ENCODE assay signal across 1 cellular context in the genomic region with DNA sequence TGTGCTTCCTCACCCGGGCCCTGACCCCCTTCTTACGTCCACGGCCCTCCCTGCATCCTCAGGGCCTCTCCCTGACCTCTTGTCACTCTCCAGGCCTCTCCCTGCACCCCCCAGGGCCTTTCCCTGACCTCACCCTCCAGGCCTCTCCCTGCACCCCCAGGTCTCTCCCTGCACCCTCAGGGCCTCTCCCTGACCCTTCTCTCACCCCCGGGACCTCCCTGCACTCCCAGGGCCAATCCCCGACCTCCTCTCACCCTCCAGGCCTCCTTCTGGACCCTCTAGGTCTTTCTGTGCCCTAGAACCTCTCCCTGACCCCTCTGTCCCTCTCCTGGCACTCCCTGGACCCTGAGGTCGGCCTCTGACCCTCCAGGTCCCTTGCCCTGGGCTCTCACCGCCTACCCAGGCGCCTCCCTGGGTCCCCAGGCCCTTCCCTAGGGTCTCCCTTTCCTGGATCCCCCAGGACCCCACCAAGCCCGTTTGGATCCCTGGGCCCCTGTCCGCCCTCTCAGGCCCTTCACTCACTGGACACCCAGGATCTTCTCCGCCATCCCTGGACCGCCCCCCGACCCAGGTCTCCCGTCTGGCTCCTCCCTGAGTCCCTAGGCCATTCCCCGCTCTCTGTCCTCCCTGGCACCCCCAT.
A peak's percentile ranks its signal among the peaks of the same experiment; 100 is the strongest.
TF ChIP-seq lines count a peak whose summit lies in the region.

No MANE protein-coding gene starts in this region.

TF ChIP-seq in HEK293, 187 proteins besides CTCF, POLR2A, EP300 and RAD21 (continued from another document and continues in another):
- TF ChIP-seq, protein P1, sequence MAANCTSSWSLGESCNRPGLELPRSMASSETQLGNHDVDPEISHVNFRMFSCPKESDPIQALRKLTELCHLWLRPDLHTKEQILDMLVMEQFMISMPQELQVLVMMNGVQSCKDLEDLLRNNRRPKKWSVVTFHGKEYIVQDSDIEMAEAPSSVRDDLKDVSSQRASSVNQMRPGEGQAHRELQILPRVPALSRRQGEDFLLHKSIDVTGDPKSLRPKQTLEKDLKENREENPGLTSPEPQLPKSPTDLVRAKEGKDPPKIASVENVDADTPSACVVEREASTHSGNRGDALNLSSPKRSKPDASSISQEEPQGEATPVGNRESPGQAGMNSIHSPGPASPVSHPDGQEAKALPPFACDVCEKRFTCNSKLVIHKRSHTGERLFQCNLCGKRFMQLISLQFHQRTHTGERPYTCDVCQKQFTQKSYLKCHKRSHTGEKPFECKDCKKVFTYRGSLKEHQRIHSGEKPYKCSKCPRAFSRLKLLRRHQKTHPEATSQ (tag by site-specific recombination; IDR thresholded peaks at IDR 0.05), result no peak
- TF ChIP-seq ZNF112 (tag by site-specific recombination; IDR thresholded peaks at IDR 0.05), result no peak
- TF ChIP-seq GFI1B (tag by site-specific recombination; IDR thresholded peaks at IDR 0.05), result no peak
- TF ChIP-seq, protein P2, sequence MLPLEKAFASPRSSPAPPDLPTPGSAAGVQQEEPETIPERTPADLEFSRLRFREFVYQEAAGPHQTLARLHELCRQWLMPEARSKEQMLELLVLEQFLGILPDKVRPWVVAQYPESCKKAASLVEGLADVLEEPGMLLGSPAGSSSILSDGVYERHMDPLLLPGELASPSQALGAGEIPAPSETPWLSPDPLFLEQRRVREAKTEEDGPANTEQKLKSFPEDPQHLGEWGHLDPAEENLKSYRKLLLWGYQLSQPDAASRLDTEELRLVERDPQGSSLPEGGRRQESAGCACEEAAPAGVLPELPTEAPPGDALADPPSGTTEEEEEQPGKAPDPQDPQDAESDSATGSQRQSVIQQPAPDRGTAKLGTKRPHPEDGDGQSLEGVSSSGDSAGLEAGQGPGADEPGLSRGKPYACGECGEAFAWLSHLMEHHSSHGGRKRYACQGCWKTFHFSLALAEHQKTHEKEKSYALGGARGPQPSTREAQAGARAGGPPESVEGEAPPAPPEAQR (tag by site-specific recombination; IDR thresholded peaks at IDR 0.05), result 0 out of 2 replicates have a peak, but pooled peaks have one; percentile 9
- TF ChIP-seq ZNF394 (tag by site-specific recombination; IDR thresholded peaks at IDR 0.05; ENCODE audit: borderline replicate concordance), result no peak
- TF ChIP-seq, protein P3, sequence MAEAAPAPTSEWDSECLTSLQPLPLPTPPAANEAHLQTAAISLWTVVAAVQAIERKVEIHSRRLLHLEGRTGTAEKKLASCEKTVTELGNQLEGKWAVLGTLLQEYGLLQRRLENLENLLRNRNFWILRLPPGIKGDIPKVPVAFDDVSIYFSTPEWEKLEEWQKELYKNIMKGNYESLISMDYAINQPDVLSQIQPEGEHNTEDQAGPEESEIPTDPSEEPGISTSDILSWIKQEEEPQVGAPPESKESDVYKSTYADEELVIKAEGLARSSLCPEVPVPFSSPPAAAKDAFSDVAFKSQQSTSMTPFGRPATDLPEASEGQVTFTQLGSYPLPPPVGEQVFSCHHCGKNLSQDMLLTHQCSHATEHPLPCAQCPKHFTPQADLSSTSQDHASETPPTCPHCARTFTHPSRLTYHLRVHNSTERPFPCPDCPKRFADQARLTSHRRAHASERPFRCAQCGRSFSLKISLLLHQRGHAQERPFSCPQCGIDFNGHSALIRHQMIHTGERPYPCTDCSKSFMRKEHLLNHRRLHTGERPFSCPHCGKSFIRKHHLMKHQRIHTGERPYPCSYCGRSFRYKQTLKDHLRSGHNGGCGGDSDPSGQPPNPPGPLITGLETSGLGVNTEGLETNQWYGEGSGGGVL (tag by site-specific recombination; IDR thresholded peaks at IDR 0.05), result peak; percentile 41
- 0 out of 2 replicates have a peak, but pooled peaks have one; percentile 63 for TF ChIP-seq SALL2 (tag by site-specific recombination; IDR thresholded peaks at IDR 0.05; ENCODE audit: borderline replicate concordance)
- no peak for TF ChIP-seq GLI2 (tag by site-specific recombination; IDR thresholded peaks at IDR 0.05; ENCODE audit: borderline replicate concordance, low read depth)
- 0 out of 2 replicates have a peak, but pooled peaks have one; percentile 39 for TF ChIP-seq ZNF501 (tag by site-specific recombination; IDR thresholded peaks at IDR 0.05)
- no peak for TF ChIP-seq ZNF521 (tag by site-specific recombination; IDR thresholded peaks at IDR 0.05)
- TF ChIP-seq HOXA7 (CRISPR knock-in tag; IDR thresholded peaks at IDR 0.05; ENCODE audit: borderline replicate concordance), result no peak
- no peak for TF ChIP-seq ZNF426 (tag by site-specific recombination; IDR thresholded peaks at IDR 0.05)
- TF ChIP-seq ZNF335 (tag by site-specific recombination; conservative IDR thresholded peaks at IDR 0.05), result peak; percentile 2; the same call in 1 of the 2 replicates
- TF ChIP-seq ZNF133 (tag by site-specific recombination; IDR thresholded peaks at IDR 0.05), result no peak
- no peak for TF ChIP-seq ZNF585B (tag by site-specific recombination; IDR thresholded peaks at IDR 0.05)
- no peak for TF ChIP-seq ZNF23 (tag by site-specific recombination; IDR thresholded peaks at IDR 0.05; ENCODE audit: borderline replicate concordance)
- TF ChIP-seq ZNF792 (tag by site-specific recombination; IDR thresholded peaks at IDR 0.05), result no peak
- TF ChIP-seq ZNF658 (tag by site-specific recombination; IDR thresholded peaks at IDR 0.05), result no peak
- TF ChIP-seq ZBTB20 (tag by site-specific recombination; IDR thresholded peaks at IDR 0.05), result 0 out of 2 replicates have a peak, but pooled peaks have one; percentile 15
- TF ChIP-seq, protein P4, sequence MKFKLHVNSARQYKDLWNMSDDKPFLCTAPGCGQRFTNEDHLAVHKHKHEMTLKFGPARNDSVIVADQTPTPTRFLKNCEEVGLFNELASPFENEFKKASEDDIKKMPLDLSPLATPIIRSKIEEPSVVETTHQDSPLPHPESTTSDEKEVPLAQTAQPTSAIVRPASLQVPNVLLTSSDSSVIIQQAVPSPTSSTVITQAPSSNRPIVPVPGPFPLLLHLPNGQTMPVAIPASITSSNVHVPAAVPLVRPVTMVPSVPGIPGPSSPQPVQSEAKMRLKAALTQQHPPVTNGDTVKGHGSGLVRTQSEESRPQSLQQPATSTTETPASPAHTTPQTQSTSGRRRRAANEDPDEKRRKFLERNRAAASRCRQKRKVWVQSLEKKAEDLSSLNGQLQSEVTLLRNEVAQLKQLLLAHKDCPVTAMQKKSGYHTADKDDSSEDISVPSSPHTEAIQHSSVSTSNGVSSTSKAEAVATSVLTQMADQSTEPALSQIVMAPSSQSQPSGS (tag by site-specific recombination; IDR thresholded peaks at IDR 0.05; ENCODE audit: low read depth), result no peak
- TF ChIP-seq, protein P5, sequence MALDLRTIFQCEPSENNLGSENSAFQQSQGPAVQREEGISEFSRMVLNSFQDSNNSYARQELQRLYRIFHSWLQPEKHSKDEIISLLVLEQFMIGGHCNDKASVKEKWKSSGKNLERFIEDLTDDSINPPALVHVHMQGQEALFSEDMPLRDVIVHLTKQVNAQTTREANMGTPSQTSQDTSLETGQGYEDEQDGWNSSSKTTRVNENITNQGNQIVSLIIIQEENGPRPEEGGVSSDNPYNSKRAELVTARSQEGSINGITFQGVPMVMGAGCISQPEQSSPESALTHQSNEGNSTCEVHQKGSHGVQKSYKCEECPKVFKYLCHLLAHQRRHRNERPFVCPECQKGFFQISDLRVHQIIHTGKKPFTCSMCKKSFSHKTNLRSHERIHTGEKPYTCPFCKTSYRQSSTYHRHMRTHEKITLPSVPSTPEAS (tag by site-specific recombination; IDR thresholded peaks at IDR 0.05), result no peak
- TF ChIP-seq ZBTB8A (tag by site-specific recombination; IDR thresholded peaks at IDR 0.05), result no peak
- TF ChIP-seq ZBTB48 (tag by site-specific recombination; IDR thresholded peaks at IDR 0.05), result peak; percentile 88
- no peak for TF ChIP-seq ZNF549 (tag by site-specific recombination; IDR thresholded peaks at IDR 0.05)
- no peak for TF ChIP-seq ZNF664 (tag by site-specific recombination; IDR thresholded peaks at IDR 0.05)
- no peak for TF ChIP-seq ZNF473 (tag by site-specific recombination; IDR thresholded peaks at IDR 0.05)
- no peak for TF ChIP-seq ZNF138 (tag by site-specific recombination; IDR thresholded peaks at IDR 0.05; ENCODE audit: borderline replicate concordance)
- TF ChIP-seq ZNF654 (tag by site-specific recombination; IDR thresholded peaks at IDR 0.05; ENCODE audit: low read depth), result no peak
- no peak for TF ChIP-seq ZNF248 (tag by site-specific recombination; IDR thresholded peaks at IDR 0.05)
- TF ChIP-seq, protein P6, sequence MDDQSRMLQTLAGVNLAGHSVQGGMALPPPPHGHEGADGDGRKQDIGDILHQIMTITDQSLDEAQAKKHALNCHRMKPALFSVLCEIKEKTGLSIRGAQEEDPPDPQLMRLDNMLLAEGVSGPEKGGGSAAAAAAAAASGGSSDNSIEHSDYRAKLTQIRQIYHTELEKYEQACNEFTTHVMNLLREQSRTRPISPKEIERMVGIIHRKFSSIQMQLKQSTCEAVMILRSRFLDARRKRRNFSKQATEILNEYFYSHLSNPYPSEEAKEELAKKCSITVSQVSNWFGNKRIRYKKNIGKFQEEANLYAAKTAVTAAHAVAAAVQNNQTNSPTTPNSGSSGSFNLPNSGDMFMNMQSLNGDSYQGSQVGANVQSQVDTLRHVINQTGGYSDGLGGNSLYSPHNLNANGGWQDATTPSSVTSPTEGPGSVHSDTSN (CRISPR knock-in tag; IDR thresholded peaks at IDR 0.05), result no peak
- TF ChIP-seq ZNF324 (tag by site-specific recombination; IDR thresholded peaks at IDR 0.05), result no peak
- TF ChIP-seq ZNF16 (tag by site-specific recombination; IDR thresholded peaks at IDR 0.05; ENCODE audit: low read depth), result peak; percentile 15; the same call in 1 of the 2 replicates
- TF ChIP-seq ZNF747 (tag by site-specific recombination; IDR thresholded peaks at IDR 0.05), result no peak
- 0 out of 2 replicates have a peak, but pooled peaks have one; percentile 9 for TF ChIP-seq ZFP37 (tag by site-specific recombination; IDR thresholded peaks at IDR 0.05)
- no peak for TF ChIP-seq ZBTB1 (tag by site-specific recombination; IDR thresholded peaks at IDR 0.05)
- TF ChIP-seq FEZF1 (tag by site-specific recombination; IDR thresholded peaks at IDR 0.05), result no peak
- TF ChIP-seq ZNF623 (tag by site-specific recombination; IDR thresholded peaks at IDR 0.05), result no peak
- no peak for TF ChIP-seq GLIS1 (tag by site-specific recombination; IDR thresholded peaks at IDR 0.05)
- TF ChIP-seq, protein P7, sequence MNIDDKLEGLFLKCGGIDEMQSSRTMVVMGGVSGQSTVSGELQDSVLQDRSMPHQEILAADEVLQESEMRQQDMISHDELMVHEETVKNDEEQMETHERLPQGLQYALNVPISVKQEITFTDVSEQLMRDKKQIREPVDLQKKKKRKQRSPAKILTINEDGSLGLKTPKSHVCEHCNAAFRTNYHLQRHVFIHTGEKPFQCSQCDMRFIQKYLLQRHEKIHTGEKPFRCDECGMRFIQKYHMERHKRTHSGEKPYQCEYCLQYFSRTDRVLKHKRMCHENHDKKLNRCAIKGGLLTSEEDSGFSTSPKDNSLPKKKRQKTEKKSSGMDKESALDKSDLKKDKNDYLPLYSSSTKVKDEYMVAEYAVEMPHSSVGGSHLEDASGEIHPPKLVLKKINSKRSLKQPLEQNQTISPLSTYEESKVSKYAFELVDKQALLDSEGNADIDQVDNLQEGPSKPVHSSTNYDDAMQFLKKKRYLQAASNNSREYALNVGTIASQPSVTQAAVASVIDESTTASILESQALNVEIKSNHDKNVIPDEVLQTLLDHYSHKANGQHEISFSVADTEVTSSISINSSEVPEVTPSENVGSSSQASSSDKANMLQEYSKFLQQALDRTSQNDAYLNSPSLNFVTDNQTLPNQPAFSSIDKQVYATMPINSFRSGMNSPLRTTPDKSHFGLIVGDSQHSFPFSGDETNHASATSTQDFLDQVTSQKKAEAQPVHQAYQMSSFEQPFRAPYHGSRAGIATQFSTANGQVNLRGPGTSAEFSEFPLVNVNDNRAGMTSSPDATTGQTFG (tag by site-specific recombination; IDR thresholded peaks at IDR 0.05; ENCODE audit: borderline replicate concordance), result 0 out of 2 replicates have a peak, but pooled peaks have one; percentile 47
- TF ChIP-seq ZNF626 (tag by site-specific recombination; IDR thresholded peaks at IDR 0.05), result no peak
- no peak for TF ChIP-seq EGR2 (tag by site-specific recombination; IDR thresholded peaks at IDR 0.05; ENCODE audit: low read depth)
- no peak for TF ChIP-seq ZNF169 (tag by site-specific recombination; IDR thresholded peaks at IDR 0.05)
- TF ChIP-seq ZNF830 (tag by site-specific recombination; IDR thresholded peaks at IDR 0.05; ENCODE audit: low read depth), result no peak
- TF ChIP-seq ZNF621 (tag by site-specific recombination; IDR thresholded peaks at IDR 0.05), result no peak
- no peak for TF ChIP-seq ZNF571 (tag by site-specific recombination; IDR thresholded peaks at IDR 0.05)
- TF ChIP-seq ZNF366 (tag by site-specific recombination; conservative IDR thresholded peaks at IDR 0.05), result no peak
- TF ChIP-seq ZNF776 (tag by site-specific recombination; IDR thresholded peaks at IDR 0.05; ENCODE audit: borderline replicate concordance), result no peak
- TF ChIP-seq ZNF404 (tag by site-specific recombination; IDR thresholded peaks at IDR 0.05), result no peak
- no peak for TF ChIP-seq ZNF132 (tag by site-specific recombination; IDR thresholded peaks at IDR 0.05; ENCODE audit: borderline replicate concordance)
- TF ChIP-seq ZNF19 (tag by site-specific recombination; IDR thresholded peaks at IDR 0.05; ENCODE audit: low read depth), result no peak
- TF ChIP-seq ZNF214 (tag by site-specific recombination; IDR thresholded peaks at IDR 0.05; ENCODE audit: borderline replicate concordance), result no peak
- TF ChIP-seq ZNF10 (tag by site-specific recombination; IDR thresholded peaks at IDR 0.05), result no peak
- 0 out of 2 replicates have a peak, but pooled peaks have one; percentile 12 for TF ChIP-seq ZNF341 (tag by site-specific recombination; IDR thresholded peaks at IDR 0.05; ENCODE audit: low read depth)
- no peak for TF ChIP-seq ZNF274 (IDR thresholded peaks at IDR 0.05; ENCODE audit: low read length)
- TF ChIP-seq ZNF274 (tag by site-specific recombination; IDR thresholded peaks at IDR 0.05; ENCODE audit: borderline replicate concordance), result no peak
- TF ChIP-seq ZNF157 (tag by site-specific recombination; IDR thresholded peaks at IDR 0.05), result no peak
- TF ChIP-seq PRDM1 (tag by site-specific recombination; IDR thresholded peaks at IDR 0.05), result peak; percentile 53
- TF ChIP-seq YY1 (tag by site-specific recombination; IDR thresholded peaks at IDR 0.05), result no peak
- TF ChIP-seq ZNF768 (tag by site-specific recombination; IDR thresholded peaks at IDR 0.05), result no peak
- TF ChIP-seq ZNF311 (tag by site-specific recombination; IDR thresholded peaks at IDR 0.05; ENCODE audit: borderline replicate concordance), result no peak
- no peak for TF ChIP-seq KLF1 (tag by site-specific recombination; IDR thresholded peaks at IDR 0.05)
- TF ChIP-seq, protein P8, sequence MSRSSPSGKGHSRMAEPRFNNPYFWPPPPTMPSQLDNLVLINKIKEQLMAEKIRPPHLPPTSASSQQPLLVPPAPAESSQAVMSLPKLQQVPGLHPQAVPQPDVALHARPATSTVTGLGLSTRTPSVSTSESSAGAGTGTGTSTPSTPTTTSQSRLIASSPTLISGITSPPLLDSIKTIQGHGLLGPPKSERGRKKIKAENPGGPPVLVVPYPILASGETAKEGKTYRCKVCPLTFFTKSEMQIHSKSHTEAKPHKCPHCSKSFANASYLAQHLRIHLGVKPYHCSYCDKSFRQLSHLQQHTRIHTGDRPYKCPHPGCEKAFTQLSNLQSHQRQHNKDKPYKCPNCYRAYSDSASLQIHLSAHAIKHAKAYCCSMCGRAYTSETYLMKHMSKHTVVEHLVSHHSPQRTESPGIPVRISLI (tag by site-specific recombination; IDR thresholded peaks at IDR 0.05), result no peak
- no peak for TF ChIP-seq OSR2 (tag by site-specific recombination; IDR thresholded peaks at IDR 0.05)
- no peak for TF ChIP-seq ZNF555 (tag by site-specific recombination; conservative IDR thresholded peaks at IDR 0.05)
- TF ChIP-seq ZNF37A (tag by site-specific recombination; IDR thresholded peaks at IDR 0.05), result no peak
